In the genomic region with DNA sequence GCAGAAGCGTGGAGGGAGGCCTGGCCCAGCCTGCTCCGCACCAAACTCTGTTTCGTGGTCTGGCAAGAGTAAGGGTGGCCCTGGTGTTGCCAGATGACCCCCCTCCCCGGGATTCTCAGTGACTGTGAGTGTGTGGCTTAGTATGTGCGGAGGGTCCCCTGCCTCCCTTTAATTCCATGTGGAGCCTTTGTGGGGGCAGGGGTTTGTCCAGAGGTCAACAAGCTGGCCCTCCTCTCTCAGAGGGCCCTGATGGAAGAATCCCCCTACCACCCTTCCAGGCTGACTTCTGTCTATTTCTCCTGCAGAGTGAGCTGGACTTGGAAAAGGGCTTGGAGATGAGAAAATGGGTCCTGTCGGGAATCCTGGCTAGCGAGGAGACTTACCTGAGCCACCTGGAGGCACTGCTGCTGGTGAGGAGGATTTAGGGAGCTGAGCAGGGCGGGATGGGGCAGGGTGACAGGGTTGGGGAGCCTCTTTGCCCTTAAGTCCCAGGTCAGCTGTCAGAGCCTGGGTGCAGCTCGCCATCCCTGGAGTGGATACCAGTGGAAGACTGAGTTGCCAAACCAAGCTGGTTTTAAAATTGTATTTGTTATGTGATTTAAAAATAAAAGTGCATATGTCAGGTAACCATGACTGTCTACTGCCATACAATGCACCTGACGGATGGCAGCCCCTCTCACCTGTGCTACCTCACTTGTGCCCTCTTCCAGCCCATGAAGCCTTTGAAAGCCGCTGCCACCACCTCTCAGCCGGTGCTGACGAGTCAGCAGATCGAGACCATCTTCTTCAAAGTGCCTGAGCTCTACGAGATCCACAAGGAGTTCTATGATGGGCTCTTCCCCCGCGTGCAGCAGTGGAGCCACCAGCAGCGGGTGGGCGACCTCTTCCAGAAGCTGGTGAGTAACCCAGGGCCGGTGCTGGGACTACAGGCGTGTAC, we compare ENCODE assay signal across 16 cellular contexts.
DNase-seq lines count a peak whose midpoint lies in the region; ATAC-seq and TF ChIP-seq lines count a peak whose summit lies in the region.
"Had no signal": no experiment of that assay in that cellular context is flagged by ENCODE, and none has a peak within 500 bp of the region (broad histone marks: within the 10 kb centered on the region; RNA-seq: fewer than 3 reads in every experiment).

No MANE protein-coding gene starts in this region.

- TF ChIP-seq CTCF in CD14-positive monocyte (IDR thresholded peaks at IDR 0.05), result no peak
- TF ChIP-seq CTCF in RWPE1 (conservative IDR thresholded peaks at IDR 0.05; ENCODE audit: low read depth), result no peak
- TF ChIP-seq CTCF in progenitor cell of endocrine pancreas (IDR thresholded peaks at IDR 0.05; ENCODE audit: unreplicated experiment), result no peak
- TF ChIP-seq CTCF in prostate gland (IDR thresholded peaks at IDR 0.05), result no peak

- CTCF ChIA-PET in RWPE1 (lab: Yijun Ruan, JAX), result no interaction called here

- peaks cover 50% of the 10 kb centered on the region for H3K36me3 ChIP-seq in iPS-15b (ENCODE audit: control insufficient read depth, insufficient read depth, low read length)
- peaks cover 0 to 6% of the 10 kb centered on the region in 2 donors for H3K36me3 ChIP-seq in prostate gland

- peak overlapping the region; percentile 12 for H3K9ac ChIP-seq in iPS-15b (ENCODE audit: low read depth, low read length)

- intact Hi-C loops in CD14-positive monocyte (cut with micrococcal nuclease), result no loop called here
- intact Hi-C loops in prostate gland (cut with DNase I), result no loop called here

- no peak for TF ChIP-seq POLR2A in prostate gland (IDR thresholded peaks at IDR 0.05)

- H3K4me3 ChIP-seq in iPS-15b (ENCODE audit: low read depth, low read length) (no peak overlapping the region), prostate gland (no peak overlapping the region)
- H3K4me3 ChIP-seq: A549 had no signal

- DNase-seq in CD14-positive monocyte (ENCODE audit: low spot score), result no peak
- DNase-seq in RWPE1 (ENCODE audit: low spot score), result no peak
- no peak for DNase-seq in progenitor cell of endocrine pancreas (ENCODE audit: low spot score, unreplicated experiment)
- no peak for DNase-seq in prostate gland (ENCODE audit: low spot score)
- no peak for DNase-seq in hypothalamus (lab: John Stamatoyannopoulos, UW)
- no peak for DNase-seq in SIG-M5 treated with dmso at 0.1 percent for 504 hours (lab: John Stamatoyannopoulos, UW; ENCODE audit: unreplicated experiment)
- DNase-seq: CD4-positive, alpha-beta T cell; DND-41; GDM1; HCEC 1CT; HFFc6; KBM-7 had no signal

- H3K27me3 Mint-ChIP-seq in CD14-positive monocyte (ENCODE audit: low read depth in 3 of 3) (peaks cover 0 to 2% (median 0%) of the 10 kb centered on the region in 3 donors), progenitor cell of endocrine pancreas (no peaks in the 10 kb centered on the region)
- H3K27me3 Mint-ChIP-seq: CD4-positive, alpha-beta T cell had no signal

- POLR2A ChIA-PET in RWPE1 (lab: Yijun Ruan, JAX; ENCODE audit: low non-redundant PET), result no interaction called here

- H3K4me1 Mint-ChIP-seq in CD14-positive monocyte (peaks cover 11% of the 10 kb centered on the region), progenitor cell of endocrine pancreas (ENCODE audit: low read depth) (peaks cover 6% of the 10 kb centered on the region)

- no peak for ATAC-seq in GM21737 (IDR thresholded peaks at IDR 0.05; ENCODE audit: unreplicated experiment)
- ATAC-seq: A549 had no signal

- H3K27ac ChIP-seq in RWPE1, result peak overlapping the region; percentile 91
- H3K27ac ChIP-seq in prostate gland, result no peak overlapping the region
- H3K27ac ChIP-seq: A549, HL-60 had no signal

- peak overlapping the region in 4 of 7 donors; percentile 40 to 68 (median 54) for H3K27ac Mint-ChIP-seq in CD14-positive monocyte
- H3K27ac Mint-ChIP-seq in progenitor cell of endocrine pancreas, result peak overlapping the region; percentile 45
- H3K27ac Mint-ChIP-seq: CD4-positive, alpha-beta T cell; HFFc6 had no signal

- H3K4me1 ChIP-seq in iPS-15b (ENCODE audit: control insufficient read depth, insufficient read depth, low read length), result peaks cover 2% of the 10 kb centered on the region
- peaks cover 11% of the 10 kb centered on the region for H3K4me1 ChIP-seq in prostate gland (replicated peaks)

- no peaks in the 10 kb centered on the region for H3K9me3 Mint-ChIP-seq in CD14-positive monocyte
- H3K9me3 Mint-ChIP-seq in progenitor cell of endocrine pancreas (ENCODE audit: low read depth), result no peaks in the 10 kb centered on the region
- H3K9me3 Mint-ChIP-seq: CD4-positive, alpha-beta T cell; HFFc6 had no signal

- H3K9me3 ChIP-seq in iPS-15b (ENCODE audit: control insufficient read depth, insufficient read depth, low read length), result no peaks in the 10 kb centered on the region
- H3K9me3 ChIP-seq in prostate gland, result no peaks in the 10 kb centered on the region
- H3K9me3 ChIP-seq: A549 had no signal

- H3K27me3 ChIP-seq in iPS-15b (ENCODE audit: control insufficient read depth, insufficient read depth, low read length) (no peaks in the 10 kb centered on the region), prostate gland (replicated peaks; ENCODE audit: insufficient read depth) (no peaks in the 10 kb centered on the region)

- H3K4me3 Mint-ChIP-seq in CD14-positive monocyte (no peak overlapping the region), progenitor cell of endocrine pancreas (ENCODE audit: low read depth) (no peak overlapping the region)
- H3K4me3 Mint-ChIP-seq: CD4-positive, alpha-beta T cell; HFFc6 had no signal

- H3K36me3 Mint-ChIP-seq in CD14-positive monocyte (peaks cover 66 to 80% of the 10 kb centered on the region in 2 donors), progenitor cell of endocrine pancreas (ENCODE audit: insufficient read depth) (peaks cover 6% of the 10 kb centered on the region)

- WGBS in prostate gland, result 91% methylated on average over 21 of the region's 21 CpGs
